ENCODE assay signal across 1 cellular context in the genomic region with DNA sequence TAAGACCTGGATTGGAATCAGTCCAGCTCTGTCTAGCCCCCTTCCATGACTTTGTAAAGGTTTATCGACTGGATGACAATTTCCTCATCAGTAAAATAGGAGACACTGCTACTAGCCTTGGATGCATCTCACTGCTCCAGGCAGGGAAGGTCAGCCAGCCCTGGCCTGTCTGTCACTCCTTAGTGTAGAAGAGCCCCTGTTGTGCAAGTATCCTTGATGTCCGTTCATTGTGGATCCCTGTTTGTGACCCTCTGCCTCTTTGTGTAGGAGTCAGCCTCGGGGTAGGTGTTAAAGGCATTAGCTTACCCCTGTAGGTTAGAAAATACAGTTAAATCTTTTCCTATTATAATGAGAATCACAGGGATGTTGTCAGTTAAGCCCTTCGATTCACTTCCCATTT.
TF ChIP-seq lines count a peak whose summit lies in the region.

No MANE protein-coding gene starts in this region.

TF ChIP-seq in IMR-90, 13 proteins besides CTCF, POLR2A, EP300 and RAD21:
- TF ChIP-seq, protein P1, sequence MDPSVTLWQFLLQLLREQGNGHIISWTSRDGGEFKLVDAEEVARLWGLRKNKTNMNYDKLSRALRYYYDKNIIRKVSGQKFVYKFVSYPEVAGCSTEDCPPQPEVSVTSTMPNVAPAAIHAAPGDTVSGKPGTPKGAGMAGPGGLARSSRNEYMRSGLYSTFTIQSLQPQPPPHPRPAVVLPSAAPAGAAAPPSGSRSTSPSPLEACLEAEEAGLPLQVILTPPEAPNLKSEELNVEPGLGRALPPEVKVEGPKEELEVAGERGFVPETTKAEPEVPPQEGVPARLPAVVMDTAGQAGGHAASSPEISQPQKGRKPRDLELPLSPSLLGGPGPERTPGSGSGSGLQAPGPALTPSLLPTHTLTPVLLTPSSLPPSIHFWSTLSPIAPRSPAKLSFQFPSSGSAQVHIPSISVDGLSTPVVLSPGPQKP (IDR thresholded peaks at IDR 0.05; ENCODE audit: borderline replicate concordance, low read depth, low read length) = no peak
- TF ChIP-seq, protein P2, sequence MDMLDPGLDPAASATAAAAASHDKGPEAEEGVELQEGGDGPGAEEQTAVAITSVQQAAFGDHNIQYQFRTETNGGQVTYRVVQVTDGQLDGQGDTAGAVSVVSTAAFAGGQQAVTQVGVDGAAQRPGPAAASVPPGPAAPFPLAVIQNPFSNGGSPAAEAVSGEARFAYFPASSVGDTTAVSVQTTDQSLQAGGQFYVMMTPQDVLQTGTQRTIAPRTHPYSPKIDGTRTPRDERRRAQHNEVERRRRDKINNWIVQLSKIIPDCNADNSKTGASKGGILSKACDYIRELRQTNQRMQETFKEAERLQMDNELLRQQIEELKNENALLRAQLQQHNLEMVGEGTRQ (IDR thresholded peaks at IDR 0.05; ENCODE audit: low read depth, low read length) = no peak
- TF ChIP-seq RCOR1 (IDR thresholded peaks at IDR 0.05; ENCODE audit: insufficient replicate concordance, low read length) = no peak
- no peak for TF ChIP-seq FOS (IDR thresholded peaks at IDR 0.05; ENCODE audit: low read depth, low read length)
- TF ChIP-seq MAZ (IDR thresholded peaks at IDR 0.05; ENCODE audit: borderline replicate concordance, low read depth, low read length) = no peak
- no peak for TF ChIP-seq SMC3 (IDR thresholded peaks at IDR 0.05; ENCODE audit: low read depth, low read length)
- no peak for TF ChIP-seq MXI1 (IDR thresholded peaks at IDR 0.05; ENCODE audit: borderline replicate concordance, low read depth, low read length)
- no peak for TF ChIP-seq CEBPB (IDR thresholded peaks at IDR 0.05; ENCODE audit: low read depth, low read length)
- TF ChIP-seq RFX5 (IDR thresholded peaks at IDR 0.05; ENCODE audit: low read depth, low read length) = no peak
- no peak for TF ChIP-seq CHD1 (IDR thresholded peaks at IDR 0.05; ENCODE audit: low read depth, low read length)
- no peak for TF ChIP-seq NFE2L2 (IDR thresholded peaks at IDR 0.05; ENCODE audit: low read depth, low read length)
- TF ChIP-seq MAFK (IDR thresholded peaks at IDR 0.05; ENCODE audit: low read depth, low read length) = no peak
TF ChIP-seq in IMR-90: peak in this region for 0.
